Comparison of ENCODE assay signal across 17 cellular contexts in the genomic region with DNA sequence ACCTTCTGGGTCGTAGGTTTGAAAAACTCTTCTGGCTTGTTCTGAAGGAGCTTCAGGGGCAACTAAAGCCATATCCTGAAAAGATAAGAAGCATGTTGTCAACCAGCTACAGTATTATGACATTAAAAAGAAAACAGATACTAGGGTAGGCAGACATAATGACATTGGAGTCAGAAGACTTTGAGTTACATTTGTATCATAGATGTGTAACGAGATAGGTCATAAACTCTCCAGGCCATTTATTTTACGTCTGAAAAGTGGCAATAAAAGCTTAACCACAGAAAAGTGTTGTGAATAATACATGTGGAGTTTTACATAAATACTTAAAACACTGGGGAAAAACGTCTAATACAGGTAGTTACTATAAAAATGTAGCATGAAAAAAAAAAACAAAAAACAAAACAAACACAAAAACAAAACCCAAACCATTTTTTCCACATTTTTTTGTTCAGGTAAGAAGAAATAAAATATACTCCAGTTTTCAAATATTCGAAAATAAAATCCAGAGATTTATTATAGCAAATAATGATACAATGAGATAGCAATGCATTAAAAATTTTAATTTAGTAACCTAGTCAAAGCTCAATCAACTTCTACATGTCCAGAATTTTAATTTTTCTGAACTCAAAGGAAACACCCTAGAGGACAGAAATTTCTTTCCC.
DNase-seq lines count a peak whose midpoint lies in the region; ATAC-seq and TF ChIP-seq lines count a peak whose summit lies in the region.
"Had no signal": no experiment of that assay in that cellular context is flagged by ENCODE, and none has a peak within 500 bp of the region (broad histone marks: within the 10 kb centered on the region; RNA-seq: fewer than 3 reads in every experiment).

No MANE protein-coding gene starts in this region.

- H3K4me1 ChIP-seq in Loucy (ENCODE audit: insufficient read depth, low read length, poor library complexity, severe bottlenecking) (peaks cover 71% of the 10 kb centered on the region), SK-N-SH (ENCODE audit: control insufficient read depth in 1 of 2, insufficient read depth in 2 of 2, low read depth in 1 of 2, low read length in 1 of 2) (peaks cover 0 to 4% of the 10 kb centered on the region in 2 experiments; a peak in 2 of 4 replicates), hepatocyte (ENCODE audit: insufficient read depth) (peaks cover 35% of the 10 kb centered on the region)
- H3K4me1 ChIP-seq: HAP-1, SJCRH30 had no signal

- 74% methylated on average over 5 of the region's 5 CpGs for WGBS in SK-N-SH (ENCODE audit: low lambda C conversion rate)
- 50% methylated on average over 5 of the region's 5 CpGs for WGBS in hepatocyte (ENCODE audit: low lambda C conversion rate, missing lambda C conversion rate)

- no peak overlapping the region for H3K4me3 Mint-ChIP-seq in stimulated activated effector memory CD8-positive, alpha-beta T cell treated with anti-CD3 and anti-CD28 coated beads, Interleukin-12 subunit alpha, Interleukin-12 subunit beta, amount 100 ng/mL, for 72 hours
- H3K4me3 Mint-ChIP-seq: B cell; CD4-positive, CD25-positive, alpha-beta regulatory T cell had no signal

- H3K36me3 Mint-ChIP-seq in stimulated activated effector memory CD8-positive, alpha-beta T cell treated with anti-CD3 and anti-CD28 coated beads, Interleukin-12 subunit alpha, Interleukin-12 subunit beta, amount 100 ng/mL, for 72 hours = peaks cover 40% of the 10 kb centered on the region

- peak overlapping the region; percentile 62 for H3K4me2 ChIP-seq in Loucy (ENCODE audit: low read depth, low read length, poor library complexity, severe bottlenecking)
- no peak overlapping the region for H3K4me2 ChIP-seq in SK-N-SH
- no peak overlapping the region for H3K4me2 ChIP-seq in hepatocyte

- no peaks in the 10 kb centered on the region for H3K9me3 ChIP-seq in Loucy (ENCODE audit: insufficient read depth, low read depth, low read length)
- H3K9me3 ChIP-seq in SK-N-SH = no peaks in the 10 kb centered on the region
- no peaks in the 10 kb centered on the region for H3K9me3 ChIP-seq in hepatocyte (ENCODE audit: low read depth)
- H3K9me3 ChIP-seq: HAP-1, MG63, SJCRH30 had no signal

- POLR2A ChIA-PET in SK-N-SH (lab: Yijun Ruan, JAX) = no interaction called here

- peak overlapping the region; percentile 41 for H3K4me3 ChIP-seq in Loucy (ENCODE audit: low read length, poor library complexity, severe bottlenecking)
- H3K4me3 ChIP-seq in SK-N-SH (ENCODE audit: low read depth in 2 of 2, low read length in 1 of 2) = no peak overlapping the region
- no peak overlapping the region for H3K4me3 ChIP-seq in hepatocyte
- H3K4me3 ChIP-seq: HAP-1, MG63, SJCRH30 had no signal

- H3K9ac ChIP-seq in Loucy (ENCODE audit: low read depth, low read length, poor library complexity, severe bottlenecking) (peak overlapping the region; percentile 17), SK-N-SH (no peak overlapping the region)

- H3K9me3 Mint-ChIP-seq in stimulated activated effector memory CD8-positive, alpha-beta T cell treated with anti-CD3 and anti-CD28 coated beads, Interleukin-12 subunit alpha, Interleukin-12 subunit beta, amount 100 ng/mL, for 72 hours = no peaks in the 10 kb centered on the region

- no peaks in the 10 kb centered on the region for H4K20me1 ChIP-seq in Loucy (ENCODE audit: insufficient read depth, low read length, poor library complexity, severe bottlenecking)
- H4K20me1 ChIP-seq in SK-N-SH (ENCODE audit: insufficient read depth) = no peaks in the 10 kb centered on the region
- no peaks in the 10 kb centered on the region for H4K20me1 ChIP-seq in hepatocyte (ENCODE audit: insufficient read depth, poor library complexity, severe bottlenecking)

- H3K27ac Mint-ChIP-seq in stimulated activated effector memory CD8-positive, alpha-beta T cell treated with anti-CD3 and anti-CD28 coated beads, Interleukin-12 subunit alpha, Interleukin-12 subunit beta, amount 100 ng/mL, for 72 hours = peak overlapping the region; percentile 71
- H3K27ac Mint-ChIP-seq: B cell had no signal

- no peak for TF ChIP-seq RAD21 in SK-N-SH (IDR thresholded peaks at IDR 0.05; ENCODE audit: low read length)

- TF ChIP-seq CTCF in Loucy (conservative IDR thresholded peaks at IDR 0.05; ENCODE audit: low read length) (no peak), SK-N-SH (IDR thresholded peaks at IDR 0.05) (no peak), hepatocyte (IDR thresholded peaks at IDR 0.05; ENCODE audit: poor library complexity) (no peak)

- H2AFZ ChIP-seq in Loucy (ENCODE audit: low read length) (no peak overlapping the region), SK-N-SH (ENCODE audit: low read depth) (no peak overlapping the region), hepatocyte (no peak overlapping the region)

- CTCF ChIA-PET in SK-N-SH (lab: Yijun Ruan, JAX) = no interaction called here

- TF ChIP-seq EP300 in SK-N-SH (IDR thresholded peaks at IDR 0.05; ENCODE audit: borderline replicate concordance in 1 of 2, low read depth in 1 of 2, low read length in 1 of 2) = peak in 1 of 2 experiments; percentile 32; a peak in 1 of 4 replicates

- peak overlapping the region in 1 of 2 experiments; percentile 25; a peak in 1 of 4 replicates for H3K27ac ChIP-seq in SK-N-SH (ENCODE audit: low read depth in 2 of 2, low read length in 1 of 2)
- H3K27ac ChIP-seq in hepatocyte = peak overlapping the region; percentile 42
- H3K27ac ChIP-seq: RWPE1, SJCRH30 had no signal

- H3K36me3 ChIP-seq in Loucy (ENCODE audit: insufficient read depth, low read length) (peaks cover 5% of the 10 kb centered on the region), SK-N-SH (replicated peaks in 1 of 2; ENCODE audit: control insufficient read depth in 1 of 2, insufficient read depth in 2 of 2, low read length in 1 of 2) (peaks cover 13 to 18% of the 10 kb centered on the region in 2 experiments), hepatocyte (replicated peaks; ENCODE audit: insufficient read depth, low read depth) (no peaks in the 10 kb centered on the region)
- H3K36me3 ChIP-seq: HAP-1 had no signal

- H3K9me2 ChIP-seq in Loucy (replicated peaks; ENCODE audit: low read depth, low read length) = no peaks in the 10 kb centered on the region
- H3K9me2 ChIP-seq in SK-N-SH = no peaks in the 10 kb centered on the region
- H3K9me2 ChIP-seq in hepatocyte (replicated peaks; ENCODE audit: insufficient read depth) = no peaks in the 10 kb centered on the region

- H3F3A ChIP-seq in Loucy (ENCODE audit: low read depth) (no peaks in the 10 kb centered on the region; the same call in 1 of the 2 replicates), SK-N-SH (replicated peaks; ENCODE audit: insufficient read depth) (no peaks in the 10 kb centered on the region)

- no peaks in the 10 kb centered on the region for H3K27me3 ChIP-seq in Loucy (ENCODE audit: insufficient read depth, low read length, poor library complexity, severe bottlenecking)
- no peaks in the 10 kb centered on the region for H3K27me3 ChIP-seq in SK-N-SH (ENCODE audit: insufficient read depth)
- H3K27me3 ChIP-seq in hepatocyte = no peaks in the 10 kb centered on the region
- H3K27me3 ChIP-seq: MG63, SJCRH30 had no signal

- H3K4me1 Mint-ChIP-seq in stimulated activated effector memory CD8-positive, alpha-beta T cell treated with anti-CD3 and anti-CD28 coated beads, Interleukin-12 subunit alpha, Interleukin-12 subunit beta, amount 100 ng/mL, for 72 hours = peaks cover 12% of the 10 kb centered on the region
- H3K4me1 Mint-ChIP-seq: B cell had no signal

- ATAC-seq in stimulated activated effector memory CD8-positive, alpha-beta T cell treated with anti-CD3 and anti-CD28 coated beads, Interleukin-12 subunit alpha, Interleukin-12 subunit beta, amount 100 ng/mL, for 72 hours = no peak
- ATAC-seq in GM21360 (IDR thresholded peaks at IDR 0.05; ENCODE audit: unreplicated experiment) = no peak

- H3K79me2 ChIP-seq in Loucy (ENCODE audit: insufficient read depth, low read length) (no peaks in the 10 kb centered on the region), SK-N-SH (ENCODE audit: insufficient read depth) (no peaks in the 10 kb centered on the region; the same call in 1 of the 2 replicates), hepatocyte (no peaks in the 10 kb centered on the region)

- no peak for DNase-seq in SK-N-SH
- no peak for DNase-seq in hepatocyte (ENCODE audit: low spot score)
- DNase-seq in stimulated activated effector memory CD8-positive, alpha-beta T cell treated with anti-CD3 and anti-CD28 coated beads, Interleukin-12 subunit alpha, Interleukin-12 subunit beta, amount 100 ng/mL, for 72 hours (ENCODE audit: low spot score in 2 of 2) = no peak
- no peak for DNase-seq in midbrain (lab: John Stamatoyannopoulos, UW)
- DNase-seq in activated effector memory CD4-positive, alpha-beta T cell treated with Interleukin-2 at 50 U/mL for 16 hours = no peak
- DNase-seq: MG63; NCI-H1092; NCI-H2081 treated with DMSO at 0.1 percent for 48 hours; NCI-H345; NK-92 treated with Interleukin-12 subunit alpha and Interleukin-12 subunit beta, amount 100 ng/mL, for 24 hours; SJCRH30 had no signal

TF ChIP-seq in SK-N-SH, 30 proteins besides CTCF, POLR2A, EP300 and RAD21:
- TF ChIP-seq RCOR1 (IDR thresholded peaks at IDR 0.05; ENCODE audit: low read length) = peak; percentile 45; the same call in 1 of the 2 replicates
- TF ChIP-seq GATA2 (CRISPR knock-in tag; IDR thresholded peaks at IDR 0.05) = peak; percentile 71
- no peak for TF ChIP-seq TAF1 (IDR thresholded peaks at IDR 0.05; ENCODE audit: borderline replicate concordance, low read depth, low read length)
- TF ChIP-seq, protein P1, sequence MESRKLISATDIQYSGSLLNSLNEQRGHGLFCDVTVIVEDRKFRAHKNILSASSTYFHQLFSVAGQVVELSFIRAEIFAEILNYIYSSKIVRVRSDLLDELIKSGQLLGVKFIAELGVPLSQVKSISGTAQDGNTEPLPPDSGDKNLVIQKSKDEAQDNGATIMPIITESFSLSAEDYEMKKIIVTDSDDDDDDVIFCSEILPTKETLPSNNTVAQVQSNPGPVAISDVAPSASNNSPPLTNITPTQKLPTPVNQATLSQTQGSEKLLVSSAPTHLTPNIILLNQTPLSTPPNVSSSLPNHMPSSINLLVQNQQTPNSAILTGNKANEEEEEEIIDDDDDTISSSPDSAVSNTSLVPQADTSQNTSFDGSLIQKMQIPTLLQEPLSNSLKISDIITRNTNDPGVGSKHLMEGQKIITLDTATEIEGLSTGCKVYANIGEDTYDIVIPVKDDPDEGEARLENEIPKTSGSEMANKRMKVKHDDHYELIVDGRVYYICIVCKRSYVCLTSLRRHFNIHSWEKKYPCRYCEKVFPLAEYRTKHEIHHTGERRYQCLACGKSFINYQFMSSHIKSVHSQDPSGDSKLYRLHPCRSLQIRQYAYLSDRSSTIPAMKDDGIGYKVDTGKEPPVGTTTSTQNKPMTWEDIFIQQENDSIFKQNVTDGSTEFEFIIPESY (IDR thresholded peaks at IDR 0.05; ENCODE audit: borderline replicate concordance, low read depth) = no peak
